Comparison of ENCODE assay signal across 11 cellular contexts in genomic region chr1:53324728-53325297, GRCh38. TPM values are rescaled to one million over a fixed set of nuclear protein-coding genes. Genes with fewer than 3 reads are reported as not detected.
DNase-seq lines count a peak whose midpoint lies in the region; ATAC-seq and TF ChIP-seq lines count a peak whose summit lies in the region.
"Had no signal": no experiment of that assay in that cellular context is flagged by ENCODE, and none has a peak within 500 bp of the region (broad histone marks: within the 10 kb centered on the region; RNA-seq: fewer than 3 reads in every experiment).

No MANE protein-coding gene starts in this region.

- H3K9me3 ChIP-seq in CD8-positive, alpha-beta T cell (ENCODE audit: low read length) = no peaks in the 10 kb centered on the region
- H3K9me3 ChIP-seq in Karpas-422 (ENCODE audit: low read length) (no peaks in the 10 kb centered on the region), right lobe of liver (no peaks in the 10 kb centered on the region)

- no peak overlapping the region for H2AFZ ChIP-seq in Karpas-422 (ENCODE audit: low read length)

- H3K9me3 Mint-ChIP-seq in CD8-positive, alpha-beta T cell = no peaks in the 10 kb centered on the region
- no peaks in the 10 kb centered on the region for H3K9me3 Mint-ChIP-seq in activated naive CD8-positive, alpha-beta T cell treated with anti-CD3 and anti-CD28 coated beads for 36 hours

- intact Hi-C loops in CD8-positive, alpha-beta T cell (cut with DNase I, micrococcal nuclease) = loop anchor here (5.0 to 10.0 kb wide), 10 partner anchors 42 to 1268 kb away; partner anchors contain the start of genes CC2D1B (in 2 of the 2), BTF3L4 (in 1 of the 2), CZIB (in 1 of the 2) and ECHDC2 (in 1 of the 2)
- intact Hi-C loops in right lobe of liver (cut with DNase I) (no loop called here), left colon (cut with DNase I, micrococcal nuclease) (no loop called here)

- H3K27me3 Mint-ChIP-seq in CD8-positive, alpha-beta T cell (ENCODE audit: low read depth) = no peaks in the 10 kb centered on the region
- no peaks in the 10 kb centered on the region for H3K27me3 Mint-ChIP-seq in activated naive CD8-positive, alpha-beta T cell treated with anti-CD3 and anti-CD28 coated beads for 36 hours

- H3K4me3 Mint-ChIP-seq in CD8-positive, alpha-beta T cell = peak overlapping the region; percentile 94
- H3K4me3 Mint-ChIP-seq in activated naive CD8-positive, alpha-beta T cell treated with anti-CD3 and anti-CD28 coated beads for 36 hours = peak overlapping the region; percentile 90

- no peak overlapping the region for H3K4me3 ChIP-seq in CD8-positive, alpha-beta T cell (ENCODE audit: low read depth, low read length)
- H3K4me3 ChIP-seq in Karpas-422 (ENCODE audit: low read length) = peak overlapping the region; percentile 84; the same call in 1 of the 2 replicates
- no peak overlapping the region for H3K4me3 ChIP-seq in right lobe of liver

- H4K20me1 ChIP-seq in Karpas-422 (ENCODE audit: insufficient read depth, low read depth, low read length) = peaks cover 31% of the 10 kb centered on the region; the same call in 1 of the 2 replicates

- TF ChIP-seq POLR2A in right lobe of liver (IDR thresholded peaks at IDR 0.05) = no peak

- POLR2A ChIA-PET in CD8-positive, alpha-beta T cell (lab: Charles Lee) = interaction anchor here (0.9 kb wide), 1 partner anchor 89 kb away, joined by 3 read pairs; no protein-coding TSS in a partner anchor

- H3K27ac ChIP-seq in CD8-positive, alpha-beta T cell (ENCODE audit: low read depth, low read length) = no peak overlapping the region
- H3K27ac ChIP-seq in Karpas-422 (ENCODE audit: low read length) = no peak overlapping the region; the same call in 1 of the 2 replicates
- H3K27ac ChIP-seq in right lobe of liver = no peak overlapping the region
- H3K27ac ChIP-seq: parathyroid adenoma had no signal

- H3K4me1 Mint-ChIP-seq in CD8-positive, alpha-beta T cell (ENCODE audit: low read depth) = peaks cover 16% of the 10 kb centered on the region
- peaks cover 12% of the 10 kb centered on the region for H3K4me1 Mint-ChIP-seq in activated naive CD8-positive, alpha-beta T cell treated with anti-CD3 and anti-CD28 coated beads for 36 hours

- peaks cover 12% of the 10 kb centered on the region for H3K36me3 Mint-ChIP-seq in CD8-positive, alpha-beta T cell
- peaks cover 51% of the 10 kb centered on the region for H3K36me3 Mint-ChIP-seq in activated naive CD8-positive, alpha-beta T cell treated with anti-CD3 and anti-CD28 coated beads for 36 hours

- CTCF ChIA-PET in CD8-positive, alpha-beta T cell (lab: Charles Lee) = interaction anchor here (0.6 to 1.5 kb wide), 2 partner anchors 13 to 46 kb away, joined by 4 to 6 read pairs; no protein-coding TSS in a partner anchor

- H3K79me2 ChIP-seq in Karpas-422 (ENCODE audit: low read length) = peaks cover 76% of the 10 kb centered on the region
- H3K79me2 ChIP-seq: parathyroid adenoma had no signal

- peaks cover 6% of the 10 kb centered on the region for H3K4me1 ChIP-seq in CD8-positive, alpha-beta T cell (ENCODE audit: insufficient read depth, low read length)
- peaks cover 46% of the 10 kb centered on the region for H3K4me1 ChIP-seq in Karpas-422 (ENCODE audit: low read length)
- H3K4me1 ChIP-seq in right lobe of liver = peaks cover 0 to 19% (median 6%) of the 10 kb centered on the region in 4 donors
- H3K4me1 ChIP-seq: parathyroid adenoma had no signal

- no peak for DNase-seq in CD8-positive, alpha-beta T cell
- no peak for DNase-seq in Karpas-422
- no peak for DNase-seq in activated naive CD8-positive, alpha-beta T cell treated with anti-CD3 and anti-CD28 coated beads for 36 hours
- peak in 2 of 3 donors; percentile 5 to 9 for DNase-seq in right lobe of liver
- DNase-seq in stimulated activated CD4-positive, alpha-beta T cell treated with anti-CD3 and anti-CD28 coated beads, Interleukin-4, amount 100 ng/mL, for 4 hours = no peak
- no peak for DNase-seq in left colon
- DNase-seq: effector CD4-positive, alpha-beta T cell; NCI-H2081 had no signal

- 86% methylated on average over 5 of the region's 7 CpGs for WGBS in right lobe of liver (ENCODE audit: insufficient coverage, low coverage, low lambda C conversion rate, missing lambda C conversion rate)

- H3K9ac ChIP-seq in Karpas-422 (ENCODE audit: low read length) = peak overlapping the region; percentile 77
- H3K9ac ChIP-seq: parathyroid adenoma had no signal

- peak overlapping the region; percentile 18 for H3K27ac Mint-ChIP-seq in CD8-positive, alpha-beta T cell
- H3K27ac Mint-ChIP-seq in activated naive CD8-positive, alpha-beta T cell treated with anti-CD3 and anti-CD28 coated beads for 36 hours = peak overlapping the region; percentile 52

- no peaks in the 10 kb centered on the region for H3K9me2 ChIP-seq in Karpas-422 (replicated peaks; ENCODE audit: insufficient read depth, low read length)

- no peak for ATAC-seq in CD8-positive, alpha-beta T cell
- ATAC-seq in right lobe of liver (no peak), HG02870 (IDR thresholded peaks at IDR 0.05; ENCODE audit: unreplicated experiment) (no peak), left colon (no peak), GM21390 (IDR thresholded peaks at IDR 0.05; ENCODE audit: unreplicated experiment) (no peak)

- no peaks in the 10 kb centered on the region for H3K27me3 ChIP-seq in CD8-positive, alpha-beta T cell (ENCODE audit: insufficient read depth, low read length)
- H3K27me3 ChIP-seq in Karpas-422 (ENCODE audit: low read length) = no peaks in the 10 kb centered on the region
- peaks cover 0 to 8% of the 10 kb centered on the region in 2 donors for H3K27me3 ChIP-seq in right lobe of liver

- TF ChIP-seq CTCF in CD8-positive, alpha-beta T cell (IDR thresholded peaks at IDR 0.05) = no peak
- no peak for TF ChIP-seq CTCF in right lobe of liver (IDR thresholded peaks at IDR 0.05)

- no peaks in the 10 kb centered on the region for H3K36me3 ChIP-seq in CD8-positive, alpha-beta T cell (ENCODE audit: insufficient read depth, low read length)
- H3K36me3 ChIP-seq in Karpas-422 (ENCODE audit: insufficient read depth, low read length) (peaks cover 34% of the 10 kb centered on the region; the same call in 1 of the 2 replicates), right lobe of liver (no peaks in the 10 kb centered on the region)

- peak overlapping the region; percentile 93 for H3K4me2 ChIP-seq in Karpas-422 (ENCODE audit: low read depth, low read length, poor library complexity, severe bottlenecking)

RNA-seq across cellular contexts. Expression of gene LRP8, which starts 3.1 kb away (rescaled TPM):
- total RNA-seq in CD8-positive, alpha-beta T cell = 1 to 10 TPM; 7.8 to 8.9 TPM
- 26.7 and 35.4 TPM in 2 replicates for total RNA-seq in Karpas-422 (2014; rRNA removed; shearing (Covaris generic); ENCODE audit: low replicate concordance)
- 10 to 100 TPM; 42.3 to 47.7 TPM for total RNA-seq in activated naive CD8-positive, alpha-beta T cell treated with anti-CD3 and anti-CD28 coated beads for 36 hours
- total RNA-seq in right lobe of liver (1 to 10 TPM in 2 of 6 experiments, under 1 TPM in 4; 0.21 to 1.2 (median 0.56) TPM), left colon (1 to 10 TPM; 2.5 to 5.3 TPM)

Comparison
In these comparisons a context has a peak if more than half of its experiments do, and no peak if none do; other contexts are left out.
1. DNase-seq: peak in right lobe of liver (2 of 3); none in CD8-positive, alpha-beta T cell (0 of 7), Karpas-422 (single experiment), activated naive CD8-positive, alpha-beta T cell treated with anti-CD3 and anti-CD28 coated beads for 36 hours (single experiment), stimulated activated CD4-positive, alpha-beta T cell treated with anti-CD3 and anti-CD28 coated beads, Interleukin-4, amount 100 ng/mL, for 4 hours (0 of 2) and left colon (0 of 2).
2. intact Hi-C loops: an anchor here in CD8-positive, alpha-beta T cell (5.0 to 10.0 kb wide); none called in right lobe of liver and left colon.